In genomic region chr1:62484824-62485468, GRCh38 we compare ENCODE assay signal across 18 cellular contexts.
DNase-seq lines count a peak whose midpoint lies in the region; ATAC-seq and TF ChIP-seq lines count a peak whose summit lies in the region.
"Had no signal": no experiment of that assay in that cellular context is flagged by ENCODE, and none has a peak within 500 bp of the region (broad histone marks: within the 10 kb centered on the region; RNA-seq: fewer than 3 reads in every experiment).

No MANE protein-coding gene starts in this region.

- H3K4me1 Mint-ChIP-seq in nephron progenitor cell = no peaks in the 10 kb centered on the region

- peaks cover 4% of the 10 kb centered on the region for H3K27me3 Mint-ChIP-seq in nephron progenitor cell (ENCODE audit: low read depth, poor library complexity)

- peak; percentile 57 for ATAC-seq in GM19395 (IDR thresholded peaks at IDR 0.05; ENCODE audit: unreplicated experiment)
- ATAC-seq: HCT116 had no signal

- DNase-seq in NOMO-1 treated with DMSO at 0.1 percent for 48 hours (lab: John Stamatoyannopoulos, UW; ENCODE audit: unreplicated experiment) = peak; percentile 11
- DNase-seq in NOMO-1 treated with dmso at 0.1 percent for 144 hours (lab: John Stamatoyannopoulos, UW; ENCODE audit: unreplicated experiment) = no peak
- DNase-seq in OCI-M1 (lab: John Stamatoyannopoulos, UW) = peak; percentile 10
- no peak for DNase-seq in putamen (ENCODE audit: low spot score)
- no peak for DNase-seq in nucleus accumbens (lab: John Stamatoyannopoulos, UW)
- no peak for DNase-seq in cerebellar cortex (ENCODE audit: low spot score)
- no peak for DNase-seq in nephron progenitor cell
- DNase-seq: 8988T, DMS 273 treated with DMSO at 0.1 percent for 48 hours, MG63, NCI-H1417, NCI-H2029, NCI-H2171 treated with DMSO at 0.1 percent for 48 hours, NCI-H82, RPMI8226, SW 1271 had no signal

- no peak overlapping the region for H3K27ac Mint-ChIP-seq in nephron progenitor cell

- no peak overlapping the region for H3K4me3 Mint-ChIP-seq in nephron progenitor cell

- TF ChIP-seq CTCF in nephron progenitor cell (IDR thresholded peaks at IDR 0.05) = no peak

- H3K36me3 Mint-ChIP-seq in nephron progenitor cell (ENCODE audit: low read depth) = peaks cover 50% of the 10 kb centered on the region

- no peaks in the 10 kb centered on the region for H3K9me3 Mint-ChIP-seq in nephron progenitor cell

Comparison
In these comparisons a context has a peak if more than half of its experiments do, and no peak if none do; other contexts are left out.
1. DNase-seq: peak in NOMO-1 treated with DMSO at 0.1 percent for 48 hours (single experiment) and OCI-M1 (single experiment); none in NOMO-1 treated with dmso at 0.1 percent for 144 hours (single experiment), putamen (single experiment), nucleus accumbens (0 of 56), cerebellar cortex (single experiment) and nephron progenitor cell (single experiment).